ENCODE assay signal across 16 cellular contexts in the genomic region with DNA sequence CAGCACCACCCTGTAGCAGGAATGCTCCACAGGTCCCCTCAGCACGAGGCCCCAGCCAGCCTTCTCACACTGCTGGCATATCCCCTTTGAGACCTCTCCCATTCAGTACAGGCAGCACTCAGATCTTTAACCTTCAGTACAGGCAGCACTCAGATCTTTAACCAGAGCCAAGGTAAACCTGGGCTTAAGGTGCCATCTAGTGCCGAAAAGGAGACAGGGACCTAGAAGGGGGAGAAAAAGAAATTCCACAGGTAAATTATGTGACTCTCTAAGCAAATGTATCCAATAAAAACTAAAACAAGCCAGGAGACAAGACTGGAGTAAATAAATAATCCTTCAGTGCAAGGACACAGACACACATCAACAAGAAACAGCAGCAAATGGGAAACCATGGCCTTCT.
DNase-seq lines count a peak whose midpoint lies in the region; ATAC-seq and TF ChIP-seq lines count a peak whose summit lies in the region.
"Had no signal": no experiment of that assay in that cellular context is flagged by ENCODE, and none has a peak within 500 bp of the region (broad histone marks: within the 10 kb centered on the region; RNA-seq: fewer than 3 reads in every experiment).

No MANE protein-coding gene starts in this region.

- no peaks in the 10 kb centered on the region for H3K4me1 ChIP-seq in PC-9 (replicated peaks; ENCODE audit: insufficient read depth)
- H3K4me1 ChIP-seq in mesendoderm (ENCODE audit: control insufficient read depth, low read depth, low read length): no peaks in the 10 kb centered on the region
- H3K4me1 ChIP-seq: left lung had no signal

- no peak overlapping the region for H2BK15ac ChIP-seq in mesendoderm (replicated peaks; ENCODE audit: low read depth)

- ATAC-seq in HG03196 (IDR thresholded peaks at IDR 0.05; ENCODE audit: unreplicated experiment): no peak
- ATAC-seq: GM12878; left lung; stimulated activated naive CD8-positive, alpha-beta T cell treated with anti-CD3 and anti-CD28 coated beads, Interleukin-15, Interleukin-2, amounts not matched to agents 100 U/mL and 50 U/mL, for 24 hours had no signal

- CTCF ChIA-PET in PC-9 (lab: Charles Lee): no interaction called here

- H3K4ac ChIP-seq in mesendoderm (ENCODE audit: low read depth, low read length): no peak overlapping the region

- H3K18ac ChIP-seq in mesendoderm (ENCODE audit: low read length): no peak overlapping the region

- no TSS peak for BruUV-seq in PC-9 (replicated peaks; lab: Mats Ljungman, UMichigan)

- H4K20me1 ChIP-seq in PC-9 (ENCODE audit: insufficient read depth): no peaks in the 10 kb centered on the region; the same call in 1 of the 2 replicates

- H3K27me3 ChIP-seq in PC-9 (ENCODE audit: insufficient read depth, low read depth) (peaks cover 61% of the 10 kb centered on the region), mesendoderm (ENCODE audit: insufficient read depth, low read length, poor library complexity) (no peaks in the 10 kb centered on the region)
- H3K27me3 ChIP-seq: left lung had no signal

- peaks cover 22% of the 10 kb centered on the region for H3K9me3 Mint-ChIP-seq in activated naive CD8-positive, alpha-beta T cell treated with anti-CD3 and anti-CD28 coated beads for 36 hours

- no peak overlapping the region for H3K56ac ChIP-seq in mesendoderm (ENCODE audit: low read length)

- no peak overlapping the region for H3K27ac Mint-ChIP-seq in activated naive CD8-positive, alpha-beta T cell treated with anti-CD3 and anti-CD28 coated beads for 36 hours
- H3K27ac Mint-ChIP-seq: CD14-positive monocyte had no signal

- no peak overlapping the region for H3K23ac ChIP-seq in mesendoderm (ENCODE audit: low read length)

- H3F3A ChIP-seq in PC-9 (ENCODE audit: insufficient read depth, low read depth): no peaks in the 10 kb centered on the region

- peak; percentile 6 for DNase-seq in DMS79 treated with DMSO at 0.1 percent for 48 hours (lab: John Stamatoyannopoulos, UW)
- no peak for DNase-seq in DMS79 (lab: John Stamatoyannopoulos, UW)
- DNase-seq in NCI-H1105 treated with DMSO at 0.1 percent for 48 hours (lab: John Stamatoyannopoulos, UW): peak; percentile 27
- no peak for DNase-seq in PC-9
- peak; percentile 74 for DNase-seq in mesendoderm
- no peak for DNase-seq in cortex of kidney (lab: John Stamatoyannopoulos, UW)
- no peak for DNase-seq in activated naive CD8-positive, alpha-beta T cell treated with anti-CD3 and anti-CD28 coated beads for 36 hours
- DNase-seq: NK-92 treated with Interleukin-12 subunit alpha and Interleukin-12 subunit beta, amount 100 ng/mL, for 24 hours; posterior cingulate gyrus; SIG-M5; stimulated activated naive CD8-positive, alpha-beta T cell treated with anti-CD3 and anti-CD28 coated beads, Interleukin-15, Interleukin-2, amounts not matched to agents 100 U/mL and 50 U/mL, for 24 hours; T-helper 9 cell had no signal

- H4K5ac ChIP-seq in mesendoderm (ENCODE audit: low read length): no peak overlapping the region

- H2BK5ac ChIP-seq in mesendoderm (ENCODE audit: low read length): no peak overlapping the region

- H3K36me3 Mint-ChIP-seq in activated naive CD8-positive, alpha-beta T cell treated with anti-CD3 and anti-CD28 coated beads for 36 hours: no peaks in the 10 kb centered on the region
- H3K36me3 Mint-ChIP-seq: CD14-positive monocyte had no signal

- H3K4me2 ChIP-seq in PC-9 (no peak overlapping the region), mesendoderm (ENCODE audit: low read length) (no peak overlapping the region)

- H3K9ac ChIP-seq in mesendoderm (ENCODE audit: low read length): no peak overlapping the region

- H3K27ac ChIP-seq in PC-9 (no peak overlapping the region), mesendoderm (ENCODE audit: low read depth, low read length) (no peak overlapping the region)
- H3K27ac ChIP-seq: left lung had no signal

- no peaks in the 10 kb centered on the region for H3K4me1 Mint-ChIP-seq in activated naive CD8-positive, alpha-beta T cell treated with anti-CD3 and anti-CD28 coated beads for 36 hours
- H3K4me1 Mint-ChIP-seq: CD14-positive monocyte had no signal

- WGBS in mesendoderm (ENCODE audit: extremely low coverage, insufficient coverage, low lambda C conversion rate): no CpG with 5 or more reads among the region's 2 CpGs

- no peak overlapping the region for H2AFZ ChIP-seq in PC-9

- no peak overlapping the region for H2BK120ac ChIP-seq in mesendoderm (ENCODE audit: low read depth, low read length)

- no peak overlapping the region for H3K4me3 ChIP-seq in PC-9
- H3K4me3 ChIP-seq in mesendoderm (ENCODE audit: low read length): no peak overlapping the region
- H3K4me3 ChIP-seq: GM12878, left lung had no signal

- no peak overlapping the region for H4K8ac ChIP-seq in mesendoderm (ENCODE audit: low read depth, low read length)

- H3K4me3 Mint-ChIP-seq in activated naive CD8-positive, alpha-beta T cell treated with anti-CD3 and anti-CD28 coated beads for 36 hours: no peak overlapping the region
- H3K4me3 Mint-ChIP-seq: CD14-positive monocyte had no signal

- intact Hi-C loops in PC-9 (cut with micrococcal nuclease; ENCODE audit: unreplicated experiment): no loop called here

- H3K27me3 Mint-ChIP-seq in activated naive CD8-positive, alpha-beta T cell treated with anti-CD3 and anti-CD28 coated beads for 36 hours: peaks cover 9% of the 10 kb centered on the region

- no peaks in the 10 kb centered on the region for H3K36me3 ChIP-seq in PC-9 (ENCODE audit: low read depth)
- no peaks in the 10 kb centered on the region for H3K36me3 ChIP-seq in mesendoderm (ENCODE audit: control insufficient read depth, insufficient read depth, low read length)
- H3K36me3 ChIP-seq: left lung had no signal

- 0 out of 2 replicates have a peak, but pooled peaks cover 3% of the 10 kb centered on the region for H3K9me2 ChIP-seq in PC-9 (ENCODE audit: insufficient read depth)

- TF ChIP-seq CTCF in PC-9 (conservative IDR thresholded peaks at IDR 0.05): 0 out of 2 replicates have a peak, but pooled peaks have one; percentile 36

- POLR2A ChIA-PET in PC-9 (lab: Charles Lee; ENCODE audit: unreplicated experiment): no interaction called here

- H3K79me2 ChIP-seq in PC-9 (ENCODE audit: low read depth) (no peaks in the 10 kb centered on the region), mesendoderm (ENCODE audit: control insufficient read depth, insufficient read depth, low read length) (no peaks in the 10 kb centered on the region)

- no peak overlapping the region for H2AK5ac ChIP-seq in mesendoderm (ENCODE audit: low read length)

- H3K9me3 ChIP-seq in PC-9 (ENCODE audit: insufficient read depth, low read depth): no peaks in the 10 kb centered on the region

- no peaks in the 10 kb centered on the region for H3K79me1 ChIP-seq in mesendoderm (ENCODE audit: low read length)

Comparison
In these comparisons a context has a peak if more than half of its experiments do, and no peak if none do; other contexts are left out.
1. DNase-seq: peak in DMS79 treated with DMSO at 0.1 percent for 48 hours (single experiment), NCI-H1105 treated with DMSO at 0.1 percent for 48 hours (single experiment) and mesendoderm (single experiment); none in DMS79 (single experiment), PC-9 (0 of 2), cortex of kidney (single experiment) and activated naive CD8-positive, alpha-beta T cell treated with anti-CD3 and anti-CD28 coated beads for 36 hours (single experiment).